Comparison of ENCODE assay signal across 22 cellular contexts in genomic region chr1:38242506-38242905, GRCh38.
"Had no signal": no experiment of that assay in that cellular context is flagged by ENCODE, and none has a peak within 500 bp of the region (broad histone marks: within the 10 kb centered on the region; RNA-seq: fewer than 3 reads in every experiment).

No MANE protein-coding gene starts in this region.

- H3K36me3 ChIP-seq: brain microvascular endothelial cell had no signal

- H3K27ac ChIP-seq: brain microvascular endothelial cell, coronary artery, dorsolateral prefrontal cortex, VCaP had no signal

- H3K4me3 ChIP-seq: coronary artery, dorsolateral prefrontal cortex had no signal

- DNase-seq: activated CD4-positive, alpha-beta memory T cell treated with anti-CD3 and anti-CD28 coated beads, Interleukin-2, amount 10 ng/mL, durations not matched to agents 7 days and 5 days; activated CD4-positive, alpha-beta T cell treated with anti-CD3 and anti-CD28 coated beads for 1 hour; activated CD4-positive, alpha-beta T cell treated with anti-CD3 and anti-CD28 coated beads for 4 hours; activated CD4-positive, alpha-beta T cell treated with anti-CD3 and anti-CD28 coated beads, Interleukin-2, amount 10 ng/mL, durations not matched to agents 7 days and 5 days; activated CD4-positive, alpha-beta T cell treated with anti-CD3 and anti-CD28 coated beads, Interleukin-2, amount 50 U/mL, for 4 hours; activated CD8-positive, alpha-beta memory T cell treated with anti-CD3 and anti-CD28 coated beads, Interleukin-2, amount 50 U/mL, for 48 hours; activated gamma-delta T cell; activated naive CD4-positive, alpha-beta T cell; activated naive CD4-positive, alpha-beta T cell treated with anti-CD3 and anti-CD28 coated beads, Interleukin-2, amount 10 ng/mL, durations not matched to agents 7 days and 5 days; activated T-cell treated with anti-CD3 and anti-CD28 coated beads for 4 hours; activated T-cell treated with anti-CD3 and anti-CD28 coated beads, Interleukin-2, amount 50 U/mL, for 24 hours; activated T-cell treated with anti-CD3 and anti-CD28 coated beads, Interleukin-2, amount 50 U/mL, for 72 hours; amniotic stem cell; anterior cingulate cortex; brain microvascular endothelial cell; dorsolateral prefrontal cortex; effector memory CD4-positive, alpha-beta T cell; foreskin fibroblast; head of caudate nucleus; T-helper 17 cell had no signal

- H3K27me3 ChIP-seq: brain microvascular endothelial cell had no signal
